ENCODE assay signal across 9 cellular contexts in the genomic region with DNA sequence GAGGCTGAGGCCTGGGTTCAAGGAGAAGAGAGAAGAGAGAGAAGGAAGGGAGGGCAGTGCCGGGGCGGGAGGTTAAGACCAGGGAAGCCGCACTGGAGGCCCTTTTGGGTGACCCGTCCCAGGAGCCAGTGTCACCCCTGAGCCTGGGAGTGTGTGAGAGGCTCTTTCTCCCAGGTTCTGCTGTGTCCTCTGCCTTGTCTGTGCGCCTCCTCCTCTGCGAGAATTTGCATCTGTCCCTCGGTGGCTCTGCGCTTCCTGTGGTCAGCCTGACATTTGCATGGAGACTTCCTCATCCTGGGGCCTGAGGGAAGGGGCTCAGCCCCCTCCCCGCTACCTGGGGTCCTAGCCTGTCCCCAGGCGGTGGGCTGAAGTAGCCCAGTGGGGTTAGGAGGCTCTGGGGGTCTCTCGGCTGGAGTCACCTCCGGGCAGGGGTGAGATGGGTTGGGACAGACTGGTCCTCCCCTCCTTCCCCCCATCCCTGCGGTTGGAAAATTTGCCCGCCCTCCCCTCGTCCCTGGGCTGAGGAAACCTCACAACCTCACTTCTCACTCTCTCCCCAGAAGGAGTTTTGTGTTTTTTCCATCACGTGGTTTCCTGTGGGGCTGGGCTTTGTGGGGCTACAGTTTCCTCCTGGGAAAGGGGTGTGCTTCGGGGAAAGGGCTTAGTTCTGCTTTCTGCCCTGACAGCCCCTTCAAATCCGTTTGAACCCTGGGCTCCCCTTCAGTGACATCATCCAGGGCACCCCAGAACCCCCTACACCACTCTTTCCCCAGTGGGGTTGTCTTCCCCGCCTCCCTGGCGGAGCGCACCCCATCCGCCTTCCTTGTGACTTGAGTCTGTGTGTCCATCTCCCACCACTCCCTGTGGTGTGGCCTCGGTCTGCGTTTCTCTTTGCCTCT. TPM values are rescaled to one million over a fixed set of nuclear protein-coding genes. Genes with fewer than 3 reads are reported as not detected.
DNase-seq lines count a peak whose midpoint lies in the region; ATAC-seq and TF ChIP-seq lines count a peak whose summit lies in the region.
"Had no signal": no experiment of that assay in that cellular context is flagged by ENCODE, and none has a peak within 500 bp of the region (broad histone marks: within the 10 kb centered on the region; RNA-seq: fewer than 3 reads in every experiment).

No MANE protein-coding gene starts in this region.

- no peaks in the 10 kb centered on the region for H3K9me3 ChIP-seq in transverse colon

- H3K27ac Mint-ChIP-seq in neural crest cell (ENCODE audit: unreplicated experiment) = peak overlapping the region; percentile 83

- DNase-seq in NCI-H1436 (lab: John Stamatoyannopoulos, UW) = peak; percentile 33
- DNase-seq in NCI-H1436 treated with DMSO at 0.1 percent for 48 hours (lab: John Stamatoyannopoulos, UW) = no peak
- DNase-seq in activated CD4-positive, CD25-positive, alpha-beta regulatory T cell treated with anti-CD3 and anti-CD28 coated beads, Interleukin-2, amount 50 U/mL, for 16 hours (ENCODE audit: low read depth, low spot score) = peak; percentile 70
- DNase-seq in dorsolateral prefrontal cortex = peak in 1 of 10 donors; percentile 15
- no peak for DNase-seq in neural crest cell (ENCODE audit: low read depth, low spot score)
- DNase-seq in transverse colon = peak; percentile 79
- DNase-seq in globus pallidus (ENCODE audit: low spot score) = no peak

- H3K27me3 Mint-ChIP-seq in neural crest cell (ENCODE audit: low read depth) = no peaks in the 10 kb centered on the region

- H3K27ac ChIP-seq in dorsolateral prefrontal cortex (peak overlapping the region in 45 of 59 donors; percentile 3 to 82 (median 60)), transverse colon (peak overlapping the region; percentile 77 to 89 (median 82))
- H3K27ac ChIP-seq: 22Rv1 had no signal

- WGBS in transverse colon (ENCODE audit: low coverage in 1 of 2), 2 donors = 17 to 53% methylated on average over 1 to 24 of the region's 24 CpGs

- no peaks in the 10 kb centered on the region for H3K36me3 ChIP-seq in transverse colon

- peaks cover 0 to 35% (median 6%) of the 10 kb centered on the region in 4 donors for H3K4me1 ChIP-seq in transverse colon

- H3K4me3 ChIP-seq in dorsolateral prefrontal cortex (peak overlapping the region in 33 of 59 donors; percentile 2 to 57 (median 45)), transverse colon (peak overlapping the region in 2 of 4 donors; percentile 28 to 49)

- H3K36me3 Mint-ChIP-seq in neural crest cell (ENCODE audit: low read depth) = no peaks in the 10 kb centered on the region

- intact Hi-C loops in dorsolateral prefrontal cortex (cut with DNase I) = no loop called here
- intact Hi-C loops in transverse colon (cut with DNase I; ENCODE audit: low total_unique reads) = no loop called here

- peak; percentile 51 for TF ChIP-seq POLR2A in transverse colon (IDR thresholded peaks at IDR 0.05)

- H3K4me1 Mint-ChIP-seq in neural crest cell = peaks cover 18% of the 10 kb centered on the region

- TF ChIP-seq CTCF in dorsolateral prefrontal cortex (IDR thresholded peaks at IDR 0.05 in 54 of 56, conservative IDR thresholded peaks at IDR 0.05 in 2 of 56; ENCODE audit: low read depth in 1 of 56, partially characterized antibody in 56 of 56) = no peak
- no peak for TF ChIP-seq CTCF in neural crest cell (conservative IDR thresholded peaks at IDR 0.05)
- TF ChIP-seq CTCF in transverse colon (IDR thresholded peaks at IDR 0.05) = no peak

- no peak for TF ChIP-seq EP300 in transverse colon (IDR thresholded peaks at IDR 0.05; ENCODE audit: low read depth)

- in situ Hi-C loops in transverse colon (cut with MboI; ENCODE audit: low pct_ligation_motif_present in 1 of 4, low pct_unique_long_range_greater_than_20kb in 1 of 4, low sequenced_read_pairs in 3 of 4) = no loop called here

- H3K27me3 ChIP-seq in dorsolateral prefrontal cortex (no peaks in the 10 kb centered on the region), transverse colon (no peaks in the 10 kb centered on the region)

- no peaks in the 10 kb centered on the region for H3K9me3 Mint-ChIP-seq in neural crest cell

- no peak overlapping the region for H3K4me3 Mint-ChIP-seq in neural crest cell

- peak; percentile 50 for ATAC-seq in HG03354 (IDR thresholded peaks at IDR 0.05; ENCODE audit: poor library complexity, severe bottlenecking, unreplicated experiment)

RNA-seq across cellular contexts. Expression of a gene that starts 2.5 kb away (rescaled TPM):
- total RNA-seq in dorsolateral prefrontal cortex (10 to 100 TPM in 52 of 120 experiments, 1 to 10 TPM in 68; 2.6 to 25.6 (median 9.2) TPM), neural crest cell (0.73 and 1.1 TPM in 2 replicates), transverse colon (10 to 100 TPM; 21.7 to 49.0 (median 36.1) TPM)

RNA-seq across cellular contexts. Expression of a gene that starts 9.8 kb away (rescaled TPM):
- total RNA-seq in dorsolateral prefrontal cortex (100 to 1,000 TPM; 102 to 287 (median 162) TPM), neural crest cell (293 and 298 TPM in 2 replicates), transverse colon (100 to 1,000 TPM; 303 to 452 (median 386) TPM)

RNA-seq across cellular contexts. Expression of a gene that starts 10.1 kb away (rescaled TPM):
- total RNA-seq in dorsolateral prefrontal cortex (not detected), neural crest cell (not detected in 2 replicates), transverse colon (not detected)

RNA-seq across cellular contexts. Expression of a gene that starts 16.8 kb away (rescaled TPM):
- total RNA-seq in dorsolateral prefrontal cortex = 100 to 1,000 TPM in 11 of 120 experiments, 10 to 100 TPM in 109; 56.3 to 112 (median 85.1) TPM
- total RNA-seq in neural crest cell = 330 and 335 TPM in 2 replicates
- total RNA-seq in transverse colon = 100 to 1,000 TPM; 196 to 402 (median 263) TPM

RNA-seq across cellular contexts. Expression of a gene that starts 17.0 kb away (rescaled TPM):
- total RNA-seq in dorsolateral prefrontal cortex = 10 to 100 TPM; 17.2 to 38.2 (median 26.5) TPM
- 57.5 and 65.5 TPM in 2 replicates for total RNA-seq in neural crest cell
- total RNA-seq in transverse colon = 10 to 100 TPM in 3 of 4 donors, 1 to 10 TPM in 1; 5.6 to 30.6 (median 26.6) TPM

Comparison
In these comparisons a context has a peak if more than half of its experiments do, and no peak if none do; other contexts are left out.
1. DNase-seq: peak in NCI-H1436 (single experiment), activated CD4-positive, CD25-positive, alpha-beta regulatory T cell treated with anti-CD3 and anti-CD28 coated beads, Interleukin-2, amount 50 U/mL, for 16 hours (single experiment) and transverse colon (single experiment); none in NCI-H1436 treated with DMSO at 0.1 percent for 48 hours (single experiment), neural crest cell (single experiment) and globus pallidus (single experiment).